Comparison of ENCODE assay signal across 1 cellular context in the genomic region with DNA sequence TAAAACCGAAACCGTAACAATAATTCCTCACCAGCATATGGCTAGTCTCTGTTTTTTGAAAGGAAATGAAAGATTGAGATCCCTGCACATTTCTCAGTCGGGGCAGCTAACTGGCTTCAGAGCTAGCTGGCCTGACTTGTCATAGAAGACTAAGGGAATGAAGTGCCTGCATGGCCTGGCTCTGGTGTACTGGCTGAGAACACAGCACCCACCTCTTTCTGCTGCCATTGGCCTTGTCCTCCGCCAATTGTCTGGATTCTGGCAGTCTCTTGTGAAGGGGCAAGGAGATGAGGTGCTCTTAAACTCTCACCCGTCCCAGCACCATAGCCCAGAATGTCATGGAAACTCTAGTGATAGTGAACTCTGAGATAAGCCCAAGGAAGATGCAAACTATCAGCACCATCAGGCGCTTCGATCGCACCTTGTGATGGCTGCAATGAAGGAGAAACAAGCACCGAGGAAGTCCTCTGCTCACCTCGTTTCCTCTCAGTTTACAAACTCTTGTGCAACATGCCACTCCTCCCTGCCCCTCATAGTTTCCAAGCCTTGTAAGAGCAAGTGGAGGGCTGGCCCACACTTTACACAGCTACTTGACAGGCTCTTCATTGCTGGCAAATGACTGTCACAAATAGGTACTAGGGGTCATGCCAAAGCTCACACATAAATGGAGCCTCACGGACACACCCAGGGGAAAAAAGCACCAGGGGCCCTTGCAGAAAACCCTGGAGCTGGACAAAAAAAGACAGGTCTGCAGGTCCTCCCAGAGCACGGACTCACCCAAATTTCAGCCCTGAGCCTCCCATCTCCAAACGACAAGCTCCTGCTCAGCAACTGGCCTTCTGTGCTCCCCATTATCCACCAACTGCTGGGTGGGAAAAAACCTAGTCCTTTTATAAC.
TF ChIP-seq lines count a peak whose summit lies in the region.

No MANE protein-coding gene starts in this region.

TF ChIP-seq in K562, 482 proteins besides CTCF, POLR2A, EP300 and RAD21:
- TF ChIP-seq HDAC3 (IDR thresholded peaks at IDR 0.05; ENCODE audit: borderline replicate concordance, partially characterized antibody): no peak
- TF ChIP-seq PTTG1 (tag; IDR thresholded peaks at IDR 0.05; ENCODE audit: low read depth): no peak
- 0 out of 2 replicates have a peak, but pooled peaks have one; percentile 7 for TF ChIP-seq SMARCA4 (IDR thresholded peaks at IDR 0.05)
- TF ChIP-seq CEBPG (CRISPR knock-in tag; IDR thresholded peaks at IDR 0.05): peak; percentile 76; the same call in 1 of the 2 replicates
- peak; percentile 60 to 79; a peak in 3 of 4 replicates for TF ChIP-seq CEBPG (tag; conservative IDR thresholded peaks at IDR 0.05 in 1 of 2, IDR thresholded peaks at IDR 0.05 in 1 of 2)
- TF ChIP-seq C11orf30 (IDR thresholded peaks at IDR 0.05; ENCODE audit: low read depth): no peak
- peak in 1 of 3 experiments; percentile 30 for TF ChIP-seq YY1 (IDR thresholded peaks at IDR 0.05; ENCODE audit: borderline replicate concordance in 1 of 3, control insufficient read depth in 1 of 3, extremely low read depth in 1 of 3, insufficient read depth in 3 of 3, insufficient read length in 1 of 3, insufficient replicate concordance in 2 of 3, low read depth in 1 of 3, low read length in 2 of 3)
- peak; percentile 97 for TF ChIP-seq CEBPB (tag; IDR thresholded peaks at IDR 0.05)
- TF ChIP-seq SIN3A (IDR thresholded peaks at IDR 0.05; ENCODE audit: borderline replicate concordance in 2 of 2, control insufficient read depth in 1 of 2, low read depth in 2 of 2, low read length in 2 of 2): peak in 1 of 2 experiments; percentile 49; a peak in 1 of 4 replicates
- TF ChIP-seq MNT (conservative IDR thresholded peaks at IDR 0.05): 0 out of 4 replicates have a peak, but pooled peaks of 1 of the 2 experiments have one; percentile 46
- peak; percentile 56; the same call in 1 of the 2 replicates for TF ChIP-seq CTBP1 (IDR thresholded peaks at IDR 0.05; ENCODE audit: borderline replicate concordance)
- TF ChIP-seq FOXK2 (conservative IDR thresholded peaks at IDR 0.05 in 1 of 2, IDR thresholded peaks at IDR 0.05 in 1 of 2; ENCODE audit: low read depth in 2 of 2): peak in 1 of 2 experiments; percentile 40; a peak in 1 of 4 replicates
- TF ChIP-seq TCF7 (IDR thresholded peaks at IDR 0.05; ENCODE audit: borderline replicate concordance): no peak
- no peak; the same call in 1 of the 2 replicates for TF ChIP-seq PKNOX1 (IDR thresholded peaks at IDR 0.05)
- TF ChIP-seq ZEB2 (IDR thresholded peaks at IDR 0.05): peak; percentile 24; the same call in 1 of the 2 replicates
- TF ChIP-seq, protein P1, sequence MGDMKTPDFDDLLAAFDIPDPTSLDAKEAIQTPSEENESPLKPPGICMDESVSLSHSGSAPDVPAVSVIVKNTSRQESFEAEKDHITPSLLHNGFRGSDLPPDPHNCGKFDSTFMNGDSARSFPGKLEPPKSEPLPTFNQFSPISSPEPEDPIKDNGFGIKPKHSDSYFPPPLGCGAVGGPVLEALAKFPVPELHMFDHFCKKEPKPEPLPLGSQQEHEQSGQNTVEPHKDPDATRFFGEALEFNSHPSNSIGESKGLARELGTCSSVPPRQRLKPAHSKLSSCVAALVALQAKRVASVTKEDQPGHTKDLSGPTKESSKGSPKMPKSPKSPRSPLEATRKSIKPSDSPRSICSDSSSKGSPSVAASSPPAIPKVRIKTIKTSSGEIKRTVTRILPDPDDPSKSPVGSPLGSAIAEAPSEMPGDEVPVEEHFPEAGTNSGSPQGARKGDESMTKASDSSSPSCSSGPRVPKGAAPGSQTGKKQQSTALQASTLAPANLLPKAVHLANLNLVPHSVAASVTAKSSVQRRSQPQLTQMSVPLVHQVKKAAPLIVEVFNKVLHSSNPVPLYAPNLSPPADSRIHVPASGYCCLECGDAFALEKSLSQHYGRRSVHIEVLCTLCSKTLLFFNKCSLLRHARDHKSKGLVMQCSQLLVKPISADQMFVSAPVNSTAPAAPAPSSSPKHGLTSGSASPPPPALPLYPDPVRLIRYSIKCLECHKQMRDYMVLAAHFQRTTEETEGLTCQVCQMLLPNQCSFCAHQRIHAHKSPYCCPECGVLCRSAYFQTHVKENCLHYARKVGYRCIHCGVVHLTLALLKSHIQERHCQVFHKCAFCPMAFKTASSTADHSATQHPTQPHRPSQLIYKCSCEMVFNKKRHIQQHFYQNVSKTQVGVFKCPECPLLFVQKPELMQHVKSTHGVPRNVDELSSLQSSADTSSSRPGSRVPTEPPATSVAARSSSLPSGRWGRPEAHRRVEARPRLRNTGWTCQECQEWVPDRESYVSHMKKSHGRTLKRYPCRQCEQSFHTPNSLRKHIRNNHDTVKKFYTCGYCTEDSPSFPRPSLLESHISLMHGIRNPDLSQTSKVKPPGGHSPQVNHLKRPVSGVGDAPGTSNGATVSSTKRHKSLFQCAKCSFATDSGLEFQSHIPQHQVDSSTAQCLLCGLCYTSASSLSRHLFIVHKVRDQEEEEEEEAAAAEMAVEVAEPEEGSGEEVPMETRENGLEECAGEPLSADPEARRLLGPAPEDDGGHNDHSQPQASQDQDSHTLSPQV (IDR thresholded peaks at IDR 0.05): 0 out of 2 replicates have a peak, but pooled peaks have one; percentile 49
- TF ChIP-seq ZNF263 (CRISPR knock-in tag; IDR thresholded peaks at IDR 0.05; ENCODE audit: borderline replicate concordance): peak; percentile 63; the same call in 1 of the 2 replicates
- TF ChIP-seq ETV5 (CRISPR knock-in tag; IDR thresholded peaks at IDR 0.05; ENCODE audit: low read depth): peak; percentile 2; the same call in 1 of the 2 replicates
- TF ChIP-seq SAP30 (IDR thresholded peaks at IDR 0.05; ENCODE audit: borderline replicate concordance, insufficient read depth, low read depth, low read length, poor library complexity, severe bottlenecking): peak; percentile 27
- TF ChIP-seq ZZZ3 (IDR thresholded peaks at IDR 0.05): no peak
